ENCODE assay signal across 9 cellular contexts in genomic region chr7:81484266-81484665, GRCh38.
A peak's percentile ranks its signal among the peaks of the same experiment; 100 is the strongest.
DNase-seq lines count a peak whose midpoint lies in the region; ATAC-seq, FAIRE-seq and TF ChIP-seq lines count a peak whose summit lies in the region.
"Had no signal": no experiment of that assay in that cellular context is flagged by ENCODE, and none has a peak within 500 bp of the region (broad histone marks: within the 10 kb centered on the region; RNA-seq: fewer than 3 reads in every experiment).

No MANE protein-coding gene starts in this region.

- H3K27me3 ChIP-seq in IMR-90 (ENCODE audit: control insufficient read depth, insufficient read depth, low read length): no peaks in the 10 kb centered on the region

- peak overlapping the region; percentile 26 for H3K14ac ChIP-seq in IMR-90 (replicated peaks; ENCODE audit: low read depth, low read length)

- ATAC-seq in A549: peak; percentile 51 to 60; a peak in 2 of 6 replicates
- ATAC-seq in IMR-90 (ENCODE audit: low read depth): peak; percentile 99
- peak; percentile 62 for ATAC-seq in left lobe of liver

- TF ChIP-seq EP300 in A549 (IDR thresholded peaks at IDR 0.05): no peak

- no peak overlapping the region for H2BK120ac ChIP-seq in IMR-90 (ENCODE audit: low read depth, low read length)

- H4K8ac ChIP-seq in IMR-90 (ENCODE audit: low read depth in 2 of 2, low read length in 2 of 2): 0 out of 4 replicates have a peak overlapping the region, but pooled peaks of 1 of the 2 experiments have one; percentile 14

- H4K5ac ChIP-seq in IMR-90 (ENCODE audit: low read depth, low read length): no peak overlapping the region

- peak overlapping the region in 1 of 2 experiments; percentile 54; a peak in 2 of 6 replicates for H3K27ac ChIP-seq in A549
- no peak overlapping the region for H3K27ac ChIP-seq in IMR-90 (ENCODE audit: insufficient read depth, low read length)

- H2AK9ac ChIP-seq in IMR-90 (replicated peaks; ENCODE audit: low read depth, low read length, poor library complexity): no peak overlapping the region

- in situ Hi-C loops in IMR-90 (cut with MboI; ENCODE audit: low sequenced_read_pairs) (loop anchor here (5.0 to 25.0 kb wide), 3 partner anchors 753 to 1123 kb away; no protein-coding TSS in a partner anchor), GM13976 (cut with MboI; ENCODE audit: low sequenced_read_pairs, unreplicated experiment) (loop anchor here (25.0 kb wide), 3 partner anchors 478 to 1253 kb away; no protein-coding TSS in a partner anchor)

- CTCF ChIA-PET in A549 (lab: Yijun Ruan, JAX) (interaction anchor here (0.8 to 4.7 kb wide), 10 partner anchors 13 to 1246 kb away, joined by 3 to 31 read pairs (median 4); no protein-coding TSS in a partner anchor), IMR-90 (lab: Yijun Ruan, JAX) (interaction anchor here (1.3 kb wide), 1 partner anchor 533 kb away, joined by 3 read pairs; no protein-coding TSS in a partner anchor)

- H3K9ac ChIP-seq in IMR-90 (ENCODE audit: low read depth, low read length): no peak overlapping the region

- TF ChIP-seq POLR2A in A549 (IDR thresholded peaks at IDR 0.05; ENCODE audit: low read length): no peak
- TF ChIP-seq POLR2A in IMR-90 (IDR thresholded peaks at IDR 0.05; ENCODE audit: low read depth, low read length): no peak

- FAIRE-seq in A549 (lab: Jason Lieb, UNC): no peak

- TF ChIP-seq CTCF in A549 (IDR thresholded peaks at IDR 0.05) (no peak), IMR-90 (conservative IDR thresholded peaks at IDR 0.05; ENCODE audit: low read depth, low read length) (no peak), chondrocyte (IDR thresholded peaks at IDR 0.05) (no peak), CD14-positive monocyte (IDR thresholded peaks at IDR 0.05) (no peak), GM13976 (IDR thresholded peaks at IDR 0.05; ENCODE audit: borderline replicate concordance, control extremely low read depth, extremely low read depth, insufficient read depth, missing control alignments) (no peak)

- H3K4me2 ChIP-seq in A549 (no peak overlapping the region), IMR-90 (ENCODE audit: low read depth, low read length) (no peak overlapping the region)

- no peak overlapping the region for H4K91ac ChIP-seq in IMR-90 (ENCODE audit: insufficient read depth, low read depth, low read length)

- peaks cover 4% of the 10 kb centered on the region for H3K9me1 ChIP-seq in IMR-90 (ENCODE audit: insufficient read depth, low read length)

- POLR2A ChIA-PET in A549 (lab: Yijun Ruan, JAX): no interaction called here
- POLR2A ChIA-PET in IMR-90 (lab: Charles Lee; ENCODE audit: unreplicated experiment): no interaction called here

- dilution Hi-C loops in IMR-90 (cut with HindIII; ENCODE audit: low sequenced_read_pairs, unreplicated experiment): no loop called here

- H3K79me1 ChIP-seq in IMR-90 (ENCODE audit: low read depth in 1 of 2, low read length in 2 of 2): no peaks in the 10 kb centered on the region

- 90% methylated on average over 3 of the region's 3 CpGs for WGBS in A549 (ENCODE audit: missing lambda C conversion rate)
- no CpG with 5 or more reads among the region's 3 CpGs for WGBS in IMR-90 (ENCODE audit: extremely low coverage in 2 of 2, insufficient read length in 1 of 2), 2 experiments

- no peak for TF ChIP-seq RAD21 in A549 (conservative IDR thresholded peaks at IDR 0.05 in 1 of 2, IDR thresholded peaks at IDR 0.05 in 1 of 2)
- TF ChIP-seq RAD21 in IMR-90 (IDR thresholded peaks at IDR 0.05; ENCODE audit: low read length): no peak

- no peaks in the 10 kb centered on the region for H3K36me3 ChIP-seq in IMR-90 (ENCODE audit: control insufficient read depth, insufficient read depth, low read length)

- H3K23ac ChIP-seq in IMR-90 (ENCODE audit: low read depth, low read length): no peak overlapping the region

- H3K4me1 ChIP-seq in A549 (no peaks in the 10 kb centered on the region), IMR-90 (ENCODE audit: control insufficient read depth, insufficient read depth, low read length) (peaks cover 2% of the 10 kb centered on the region; the same call in 1 of the 2 replicates)

- H3K27me3 Mint-ChIP-seq in chondrocyte (ENCODE audit: low read depth): no peaks in the 10 kb centered on the region
- peaks cover 0 to 5% (median 0%) of the 10 kb centered on the region in 3 donors for H3K27me3 Mint-ChIP-seq in CD14-positive monocyte (ENCODE audit: low read depth in 3 of 3)

- H3K4me3 Mint-ChIP-seq in chondrocyte (ENCODE audit: unreplicated experiment) (no peak overlapping the region), CD14-positive monocyte (no peak overlapping the region)

- H3K27ac Mint-ChIP-seq in chondrocyte (ENCODE audit: unreplicated experiment) (peak overlapping the region; percentile 37), CD14-positive monocyte (peak overlapping the region in 2 of 7 donors; percentile 26 to 33)

- H3K36me3 Mint-ChIP-seq in chondrocyte (ENCODE audit: low read depth): peaks cover 3% of the 10 kb centered on the region
- no peaks in the 10 kb centered on the region for H3K36me3 Mint-ChIP-seq in CD14-positive monocyte

- H3K4me3 ChIP-seq in A549 (no peak overlapping the region), IMR-90 (ENCODE audit: insufficient read depth, low read depth, low read length) (no peak overlapping the region)

- H3K9me3 ChIP-seq in A549 (no peaks in the 10 kb centered on the region), IMR-90 (ENCODE audit: control insufficient read depth, insufficient read depth, low read length) (no peaks in the 10 kb centered on the region)

- no TSS peak for BruUV-seq in IMR-90 (replicated peaks; lab: Mats Ljungman, UMichigan)

- H3K9me3 Mint-ChIP-seq in chondrocyte (ENCODE audit: low read depth): peaks cover 5% of the 10 kb centered on the region
- peaks cover 0 to 4% (median 2%) of the 10 kb centered on the region in 7 donors for H3K9me3 Mint-ChIP-seq in CD14-positive monocyte

- DNase-seq in A549 (ENCODE audit: low read depth in 1 of 2, low spot score in 1 of 2) (no peak), IMR-90 (peak; percentile 86), chondrocyte (ENCODE audit: low spot score) (no peak), left lobe of liver (ENCODE audit: low spot score) (no peak), CD14-positive monocyte (ENCODE audit: low spot score) (no peak), GM13976 (ENCODE audit: low spot score) (no peak), 8988T (no peak)
- DNase-seq in stimulated activated CD4-positive, alpha-beta T cell treated with anti-CD3 and anti-CD28 coated beads, Interleukin-15, amount 100 ng/mL, for 24 hours: no peak
- DNase-seq: activated gamma-delta T cell treated with Interleukin-2 at 50 U/mL for 16 hours had no signal

- no peak overlapping the region for H3K18ac ChIP-seq in IMR-90 (ENCODE audit: low read depth, low read length)

- no peaks in the 10 kb centered on the region for H4K20me1 ChIP-seq in IMR-90 (ENCODE audit: insufficient read depth, low read length)

- H2BK15ac ChIP-seq in IMR-90 (ENCODE audit: low read depth, low read length): no peak overlapping the region

- intact Hi-C loops in IMR-90 (cut with micrococcal nuclease): loop anchor here (5.0 kb wide), 2 partner anchors 1123 to 1243 kb away; no protein-coding TSS in a partner anchor
- intact Hi-C loops in CD14-positive monocyte (cut with micrococcal nuclease): loop anchor here in 1 of 2 donors (5.0 kb wide), 1 partner anchor 533 kb away; no protein-coding TSS in a partner anchor

- H2AK5ac ChIP-seq in IMR-90 (ENCODE audit: low read depth, low read length): no peak overlapping the region

- no peak overlapping the region for H3K56ac ChIP-seq in IMR-90 (ENCODE audit: extremely low read depth, insufficient read depth, low read length)

- no peak overlapping the region for H3K4ac ChIP-seq in IMR-90 (ENCODE audit: low read depth, low read length)

- no peak overlapping the region for H2BK20ac ChIP-seq in IMR-90 (ENCODE audit: low read depth, low read length)

- H3K4me1 Mint-ChIP-seq in chondrocyte (ENCODE audit: low read depth) (peaks cover 12% of the 10 kb centered on the region), CD14-positive monocyte (peaks cover 19% of the 10 kb centered on the region)

- H2BK5ac ChIP-seq in IMR-90 (ENCODE audit: low read depth, low read length, poor library complexity, severe bottlenecking): no peak overlapping the region

- H2AFZ ChIP-seq in IMR-90 (replicated peaks; ENCODE audit: low read length, poor library complexity): peak overlapping the region; percentile 29

TF ChIP-seq in A549, 52 proteins besides CTCF, POLR2A, EP300 and RAD21:
- TF ChIP-seq CBX8 (IDR thresholded peaks at IDR 0.05): no peak
- no peak for TF ChIP-seq NFE2L2 (conservative IDR thresholded peaks at IDR 0.05; ENCODE audit: low read length)
- no peak for TF ChIP-seq ATOH8 (CRISPR knock-in tag; IDR thresholded peaks at IDR 0.05; ENCODE audit: low read depth)
- TF ChIP-seq HOXA7 (CRISPR knock-in tag; IDR thresholded peaks at IDR 0.05): no peak
- TF ChIP-seq ZC3H11A (IDR thresholded peaks at IDR 0.05): no peak

TF ChIP-seq in IMR-90, 13 proteins besides CTCF, POLR2A, EP300 and RAD21 (continues in another document):
- TF ChIP-seq MAFK (IDR thresholded peaks at IDR 0.05; ENCODE audit: low read depth, low read length) (no peak), BHLHE40 (IDR thresholded peaks at IDR 0.05; ENCODE audit: low read depth, low read length) (no peak), SMC3 (IDR thresholded peaks at IDR 0.05; ENCODE audit: low read depth, low read length) (no peak), RFX5 (IDR thresholded peaks at IDR 0.05; ENCODE audit: low read depth, low read length) (no peak), FOS (IDR thresholded peaks at IDR 0.05; ENCODE audit: low read depth, low read length) (no peak), MXI1 (IDR thresholded peaks at IDR 0.05; ENCODE audit: borderline replicate concordance, low read depth, low read length) (no peak), ELK1 (IDR thresholded peaks at IDR 0.05; ENCODE audit: borderline replicate concordance, low read depth, low read length) (no peak), CEBPB (IDR thresholded peaks at IDR 0.05; ENCODE audit: low read depth, low read length) (no peak)
- TF ChIP-seq, protein P1, sequence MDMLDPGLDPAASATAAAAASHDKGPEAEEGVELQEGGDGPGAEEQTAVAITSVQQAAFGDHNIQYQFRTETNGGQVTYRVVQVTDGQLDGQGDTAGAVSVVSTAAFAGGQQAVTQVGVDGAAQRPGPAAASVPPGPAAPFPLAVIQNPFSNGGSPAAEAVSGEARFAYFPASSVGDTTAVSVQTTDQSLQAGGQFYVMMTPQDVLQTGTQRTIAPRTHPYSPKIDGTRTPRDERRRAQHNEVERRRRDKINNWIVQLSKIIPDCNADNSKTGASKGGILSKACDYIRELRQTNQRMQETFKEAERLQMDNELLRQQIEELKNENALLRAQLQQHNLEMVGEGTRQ (IDR thresholded peaks at IDR 0.05; ENCODE audit: low read depth, low read length): no peak
